ENCODE assay signal across 18 cellular contexts in genomic region chr12:34379142-34379541, GRCh38.
DNase-seq lines count a peak whose midpoint lies in the region; ATAC-seq, FAIRE-seq and TF ChIP-seq lines count a peak whose summit lies in the region.
"Had no signal": no experiment of that assay in that cellular context is flagged by ENCODE, and none has a peak within 500 bp of the region (broad histone marks: within the 10 kb centered on the region; RNA-seq: fewer than 3 reads in every experiment).

No MANE protein-coding gene starts in this region.

- in situ Hi-C loops in HepG2 (cut with HindIII; ENCODE audit: extremely low pct_ligation_motif_present, low pct_unique_long_range_greater_than_20kb): no loop called here

- H3K4me1 ChIP-seq in SK-N-SH (ENCODE audit: control insufficient read depth in 1 of 2, insufficient read depth in 2 of 2, low read depth in 1 of 2, low read length in 1 of 2) (no peaks in the 10 kb centered on the region; a peak in 1 of 4 replicates), breast epithelium (no peaks in the 10 kb centered on the region), HepG2 (ENCODE audit: insufficient read depth, low read length) (no peaks in the 10 kb centered on the region)

- H3F3A ChIP-seq in SK-N-SH (replicated peaks; ENCODE audit: insufficient read depth): no peaks in the 10 kb centered on the region

- TF ChIP-seq CTCF in SK-N-SH (IDR thresholded peaks at IDR 0.05) (no peak), breast epithelium (IDR thresholded peaks at IDR 0.05) (no peak), HepG2 (CRISPR knock-in tag; IDR thresholded peaks at IDR 0.05) (no peak)

- H3K9me3 ChIP-seq in SK-N-SH (no peaks in the 10 kb centered on the region), breast epithelium (peaks cover 85 to 100% of the 10 kb centered on the region in 2 donors), HepG2 (ENCODE audit: low read length) (no peaks in the 10 kb centered on the region)

- DNase-seq in DMS 273 (lab: John Stamatoyannopoulos, UW; ENCODE audit: unreplicated experiment): peak; percentile 21
- DNase-seq in DMS 273 treated with DMSO at 0.1 percent for 48 hours (lab: John Stamatoyannopoulos, UW): no peak
- DNase-seq in M059J (ENCODE audit: low read depth): peak; percentile 16
- DNase-seq in SK-N-SH: peak; percentile 38
- peak; percentile 23 for DNase-seq in urothelium cell line (ENCODE audit: low spot score)
- no peak for DNase-seq in breast epithelium (ENCODE audit: low spot score in 2 of 2)
- no peak for DNase-seq in HepG2 (ENCODE audit: low spot score)
- DNase-seq: CD8-positive, alpha-beta T cell; COR-L47; DMS153; DND-41; EL; H9 had no signal

- FAIRE-seq in urothelium cell line (lab: Jason Lieb, UNC) (peak; percentile 93), HepG2 (lab: Jason Lieb, UNC) (no peak)
- FAIRE-seq: GM12878, GM19239, H1 had no signal

- H3K27ac ChIP-seq in SK-N-SH (ENCODE audit: low read depth in 2 of 2, low read length in 1 of 2): no peak overlapping the region
- H3K27ac ChIP-seq in breast epithelium: no peak overlapping the region
- no peak overlapping the region for H3K27ac ChIP-seq in HepG2 (ENCODE audit: extremely low read length, insufficient read depth, low read length)
- H3K27ac ChIP-seq: 22Rv1; BLaER1 treated with 17β-estradiol and CSF1 and Interleukin-3, amounts not matched to agents 10 nM and 100 nM had no signal

- ATAC-seq in HepG2: no peak
- ATAC-seq: CD8-positive, alpha-beta T cell; GM12878 had no signal

- TF ChIP-seq POLR2A in breast epithelium (IDR thresholded peaks at IDR 0.05) (no peak), HepG2 (IDR thresholded peaks at IDR 0.05; ENCODE audit: insufficient read depth in 1 of 2, low read depth in 2 of 2, low read length in 2 of 2) (no peak)

- 1% methylated on average over 13 of the region's 16 CpGs for WGBS in SK-N-SH (ENCODE audit: low lambda C conversion rate)
- 13% methylated on average over 6 of the region's 16 CpGs for WGBS in HepG2 (ENCODE audit: low lambda C conversion rate)

- H3K4me2 ChIP-seq in SK-N-SH (peak overlapping the region; percentile 33; the same call in 1 of the 2 replicates), HepG2 (ENCODE audit: low read depth, low read length) (no peak overlapping the region)
- H3K4me2 ChIP-seq: BLaER1 treated with 17β-estradiol and CSF1 and Interleukin-3, amounts not matched to agents 10 nM and 100 nM had no signal

- BruUV-seq in HepG2 (replicated peaks; lab: Mats Ljungman, UMichigan): no TSS peak

- no peak for TF ChIP-seq RAD21 in SK-N-SH (IDR thresholded peaks at IDR 0.05; ENCODE audit: low read length)
- TF ChIP-seq RAD21 in HepG2 (CRISPR knock-in tag; IDR thresholded peaks at IDR 0.05): no peak

- H3K9me2 ChIP-seq in SK-N-SH: no peaks in the 10 kb centered on the region

- intact Hi-C loops in breast epithelium (cut with DNase I; ENCODE audit: low total_unique reads): no loop called here
- intact Hi-C loops in HepG2 (cut with micrococcal nuclease; ENCODE audit: unreplicated experiment): no loop called here

- no peaks in the 10 kb centered on the region for H3K79me2 ChIP-seq in SK-N-SH (ENCODE audit: insufficient read depth)
- no peaks in the 10 kb centered on the region for H3K79me2 ChIP-seq in HepG2 (ENCODE audit: insufficient read depth, low read length)

- H2AFZ ChIP-seq in SK-N-SH (ENCODE audit: low read depth): no peak overlapping the region
- no peak overlapping the region for H2AFZ ChIP-seq in HepG2 (ENCODE audit: low read length)

- no peak for TF ChIP-seq EP300 in SK-N-SH (IDR thresholded peaks at IDR 0.05; ENCODE audit: borderline replicate concordance in 1 of 2, low read depth in 1 of 2, low read length in 1 of 2)
- TF ChIP-seq EP300 in HepG2 (IDR thresholded peaks at IDR 0.05; ENCODE audit: low read depth in 2 of 2, low read length in 2 of 2): no peak
- TF ChIP-seq EP300 in HepG2 (CRISPR knock-in tag; IDR thresholded peaks at IDR 0.05; ENCODE audit: borderline replicate concordance): no peak

- no peak overlapping the region for H3K9ac ChIP-seq in SK-N-SH
- no peak overlapping the region for H3K9ac ChIP-seq in HepG2 (ENCODE audit: insufficient read depth, low read depth, low read length)
- H3K9ac ChIP-seq: BLaER1 treated with 17β-estradiol and CSF1 and Interleukin-3, amounts not matched to agents 10 nM and 100 nM had no signal

- CTCF ChIA-PET in SK-N-SH (lab: Yijun Ruan, JAX): no interaction called here
- CTCF ChIA-PET in HepG2 (lab: Yijun Ruan, JAX; ENCODE audit: low intra/inter-chr PET ratio, low total read pairs): no interaction called here

- no peaks in the 10 kb centered on the region for H3K36me3 ChIP-seq in SK-N-SH (replicated peaks in 1 of 2; ENCODE audit: control insufficient read depth in 1 of 2, insufficient read depth in 2 of 2, low read length in 1 of 2)
- H3K36me3 ChIP-seq in breast epithelium: no peaks in the 10 kb centered on the region
- H3K36me3 ChIP-seq in HepG2 (replicated peaks in 1 of 2; ENCODE audit: control insufficient read depth in 1 of 2, insufficient read depth in 2 of 2, low read length in 2 of 2): no peaks in the 10 kb centered on the region
- H3K36me3 ChIP-seq: BLaER1 treated with 17β-estradiol and CSF1 and Interleukin-3, amounts not matched to agents 10 nM and 100 nM had no signal

- H3K4me3 ChIP-seq in SK-N-SH (ENCODE audit: low read depth in 2 of 2, low read length in 1 of 2): no peak overlapping the region
- no peak overlapping the region for H3K4me3 ChIP-seq in breast epithelium
- H3K4me3 ChIP-seq in HepG2 (replicated peaks in 1 of 3; ENCODE audit: insufficient read depth in 1 of 3, low read depth in 2 of 3, low read length in 3 of 3): no peak overlapping the region
- H3K4me3 ChIP-seq: BLaER1 treated with 17β-estradiol and CSF1 and Interleukin-3, amounts not matched to agents 10 nM and 100 nM; GM12878 had no signal

- H4K20me1 ChIP-seq in SK-N-SH (ENCODE audit: insufficient read depth) (no peaks in the 10 kb centered on the region), HepG2 (ENCODE audit: insufficient read depth, low read length) (no peaks in the 10 kb centered on the region)
- H4K20me1 ChIP-seq: BLaER1 treated with 17β-estradiol and CSF1 and Interleukin-3, amounts not matched to agents 10 nM and 100 nM had no signal

- H3K27me3 ChIP-seq in SK-N-SH (ENCODE audit: insufficient read depth) (peaks cover 66% of the 10 kb centered on the region), breast epithelium (no peaks in the 10 kb centered on the region), HepG2 (ENCODE audit: control insufficient read depth in 1 of 2, insufficient read depth in 2 of 2, low read length in 2 of 2) (peaks cover 5 to 12% of the 10 kb centered on the region in 2 experiments; a peak in 4 of 5 replicates)
- H3K27me3 ChIP-seq: BLaER1 treated with 17β-estradiol and CSF1 and Interleukin-3, amounts not matched to agents 10 nM and 100 nM had no signal

- POLR2A ChIA-PET in SK-N-SH (lab: Yijun Ruan, JAX) (no interaction called here), HepG2 (lab: Yijun Ruan, JAX) (no interaction called here)

TF ChIP-seq in SK-N-SH, 30 proteins besides CTCF, POLR2A, EP300 and RAD21:
- TF ChIP-seq NRF1 (IDR thresholded peaks at IDR 0.05; ENCODE audit: low read depth, low read length): peak; percentile 44; the same call in 1 of the 2 replicates
- TF ChIP-seq RFX5 (IDR thresholded peaks at IDR 0.05; ENCODE audit: low read length): no peak
TF ChIP-seq in SK-N-SH: peak in this region for 1.

TF ChIP-seq in HepG2, 621 proteins besides CTCF, POLR2A, EP300 and RAD21 (continues in another document):
- TF ChIP-seq YEATS4 (CRISPR knock-in tag; IDR thresholded peaks at IDR 0.05; ENCODE audit: borderline replicate concordance) (no peak), ZBTB44 (CRISPR knock-in tag; IDR thresholded peaks at IDR 0.05) (no peak), ZNF30 (CRISPR knock-in tag; IDR thresholded peaks at IDR 0.05) (no peak), AHR (CRISPR knock-in tag; IDR thresholded peaks at IDR 0.05) (no peak), MTA1 (CRISPR knock-in tag; IDR thresholded peaks at IDR 0.05; ENCODE audit: borderline replicate concordance) (no peak), FOXC1 (CRISPR knock-in tag; IDR thresholded peaks at IDR 0.05; ENCODE audit: borderline replicate concordance) (no peak), ZNF557 (CRISPR knock-in tag; IDR thresholded peaks at IDR 0.05) (no peak), SIN3B (IDR thresholded peaks at IDR 0.05; ENCODE audit: low read length) (no peak), ARNT2 (CRISPR knock-in tag; IDR thresholded peaks at IDR 0.05; ENCODE audit: low read depth) (no peak), ZNF44 (CRISPR knock-in tag; IDR thresholded peaks at IDR 0.05) (no peak), BATF2 (CRISPR knock-in tag; IDR thresholded peaks at IDR 0.05) (no peak), BRD4 (CRISPR knock-in tag; IDR thresholded peaks at IDR 0.05) (no peak)
- TF ChIP-seq, protein P1, sequence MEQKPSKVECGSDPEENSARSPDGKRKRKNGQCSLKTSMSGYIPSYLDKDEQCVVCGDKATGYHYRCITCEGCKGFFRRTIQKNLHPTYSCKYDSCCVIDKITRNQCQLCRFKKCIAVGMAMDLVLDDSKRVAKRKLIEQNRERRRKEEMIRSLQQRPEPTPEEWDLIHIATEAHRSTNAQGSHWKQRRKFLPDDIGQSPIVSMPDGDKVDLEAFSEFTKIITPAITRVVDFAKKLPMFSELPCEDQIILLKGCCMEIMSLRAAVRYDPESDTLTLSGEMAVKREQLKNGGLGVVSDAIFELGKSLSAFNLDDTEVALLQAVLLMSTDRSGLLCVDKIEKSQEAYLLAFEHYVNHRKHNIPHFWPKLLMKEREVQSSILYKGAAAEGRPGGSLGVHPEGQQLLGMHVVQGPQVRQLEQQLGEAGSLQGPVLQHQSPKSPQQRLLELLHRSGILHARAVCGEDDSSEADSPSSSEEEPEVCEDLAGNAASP (CRISPR knock-in tag; IDR thresholded peaks at IDR 0.05; ENCODE audit: borderline replicate concordance): no peak

Comparison
In these comparisons a context has a peak if more than half of its experiments do, and no peak if none do; other contexts are left out.
1. DNase-seq: peak in DMS 273 (single experiment), M059J (single experiment), SK-N-SH (single experiment) and urothelium cell line (single experiment); none in DMS 273 treated with DMSO at 0.1 percent for 48 hours (single experiment), breast epithelium (0 of 2) and HepG2 (single experiment).